ENCODE assay signal across 13 cellular contexts in the genomic region with DNA sequence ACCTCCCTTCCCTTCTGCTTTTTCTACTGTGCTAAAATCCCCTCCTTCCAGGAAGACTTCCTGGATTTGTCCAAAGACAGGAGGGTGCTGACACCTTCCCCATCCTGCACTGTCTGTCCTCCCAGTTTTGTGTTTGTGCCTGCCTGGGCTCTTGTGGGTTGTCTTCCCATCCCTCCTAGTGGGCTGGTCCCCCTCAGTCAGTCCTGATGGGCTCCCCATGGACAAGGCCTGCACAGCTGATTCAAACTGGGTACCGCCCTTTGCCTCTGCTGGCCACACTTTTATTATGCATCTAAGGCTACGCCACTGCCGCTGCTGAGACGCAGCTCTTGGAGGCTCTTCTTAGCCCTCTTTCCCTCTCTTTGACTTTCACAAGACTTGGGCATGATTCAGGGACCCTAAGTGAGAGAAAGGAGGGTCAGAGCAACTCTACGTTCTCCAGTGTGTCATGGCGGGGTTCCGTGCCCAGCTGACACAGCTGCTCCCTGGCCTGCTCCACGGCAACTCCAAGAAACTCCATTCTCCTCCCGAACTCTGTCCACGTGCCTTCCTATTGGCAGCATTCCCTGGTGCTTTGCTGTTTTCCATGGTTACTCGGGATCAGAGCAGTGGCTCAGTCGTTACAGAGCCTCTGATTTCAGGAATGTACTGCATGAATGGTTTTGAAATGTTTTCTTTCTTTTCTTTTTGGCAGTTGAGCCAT. TPM values are rescaled to one million over a fixed set of nuclear protein-coding genes. Genes with fewer than 3 reads are reported as not detected.
DNase-seq lines count a peak whose midpoint lies in the region; ATAC-seq and TF ChIP-seq lines count a peak whose summit lies in the region.
"Had no signal": no experiment of that assay in that cellular context is flagged by ENCODE, and none has a peak within 500 bp of the region (broad histone marks: within the 10 kb centered on the region; RNA-seq: fewer than 3 reads in every experiment).

No MANE protein-coding gene starts in this region.

- in situ Hi-C loops in brain microvascular endothelial cell (cut with HindIII; ENCODE audit: low pct_ligation_motif_present, low sequenced_read_pairs), result no loop called here

- intact Hi-C loops in right cardiac atrium (cut with DNase I) (loop anchor here (5.0 to 10.0 kb wide), 3 partner anchors 134 to 606 kb away; no protein-coding TSS in a partner anchor), psoas muscle (cut with DNase I) (loop anchor here (10.0 kb wide), 2 partner anchors 504 to 604 kb away; no protein-coding TSS in a partner anchor)

- 53% methylated on average over 12 of the region's 12 CpGs for WGBS in right cardiac atrium
- WGBS in psoas muscle, 3 donors, result 37 to 53% (median 41%) methylated on average over 12 of the region's 12 CpGs

- H3K27ac ChIP-seq in brain microvascular endothelial cell, result no peak overlapping the region
- no peak overlapping the region for H3K27ac ChIP-seq in right cardiac atrium (ENCODE audit: low read length)
- H3K27ac ChIP-seq in psoas muscle, result peak overlapping the region; percentile 16
- H3K27ac ChIP-seq: SJSA1 had no signal

- H3K36me3 ChIP-seq in brain microvascular endothelial cell (replicated peaks), result no peaks in the 10 kb centered on the region
- H3K36me3 ChIP-seq in psoas muscle (ENCODE audit: insufficient read depth in 1 of 2, low read depth in 1 of 2), result no peaks in the 10 kb centered on the region
- H3K36me3 ChIP-seq: SJSA1 had no signal

- DNase-seq in Ammon's horn (ENCODE audit: low spot score), result peak; percentile 81
- peak; percentile 30 for DNase-seq in brain microvascular endothelial cell
- peak; percentile 75 to 85 (median 82) for DNase-seq in right cardiac atrium
- peak; percentile 62 to 82 for DNase-seq in psoas muscle
- DNase-seq in NCI-H82 (lab: John Stamatoyannopoulos, UW), result no peak
- no peak for DNase-seq in iPS-NIHi7 (ENCODE audit: extremely low spot score)
- DNase-seq: activated T-cell treated with anti-CD3 and anti-CD28 coated beads, Interleukin-2, amount 50 U/mL, for 72 hours; COR-L47; NCI-H1436; stimulated activated CD4-positive, alpha-beta T cell treated with anti-CD3 and anti-CD28 coated beads, Interleukin-2, amount 100 ng/mL, for 24 hours had no signal

- H3K4me1 ChIP-seq in right cardiac atrium (ENCODE audit: control insufficient read depth, insufficient read depth, low read length) (no peaks in the 10 kb centered on the region), psoas muscle (no peaks in the 10 kb centered on the region)
- H3K4me1 ChIP-seq: SJSA1 had no signal

- TF ChIP-seq CTCF in brain microvascular endothelial cell (IDR thresholded peaks at IDR 0.05; ENCODE audit: low read depth, low read length, missing control alignments) (no peak), psoas muscle (IDR thresholded peaks at IDR 0.05) (no peak)

- peaks cover 2% of the 10 kb centered on the region for H3K27me3 ChIP-seq in brain microvascular endothelial cell (replicated peaks)
- no peaks in the 10 kb centered on the region for H3K27me3 ChIP-seq in right cardiac atrium (ENCODE audit: control insufficient read depth, insufficient read depth)
- H3K27me3 ChIP-seq in psoas muscle (ENCODE audit: insufficient read depth in 3 of 3, low read length in 2 of 3), result peaks cover 0 to 3% (median 0%) of the 10 kb centered on the region in 3 donors
- H3K27me3 ChIP-seq: SJSA1 had no signal

- ATAC-seq in right cardiac atrium, result peak; percentile 90 to 92
- ATAC-seq in psoas muscle, result peak; percentile 44 to 82 (median 58)
- no peak for ATAC-seq in HG03175 (IDR thresholded peaks at IDR 0.05; ENCODE audit: unreplicated experiment)
- ATAC-seq in GM21390 (IDR thresholded peaks at IDR 0.05; ENCODE audit: unreplicated experiment), result no peak
- ATAC-seq: activated T-cell treated with anti-CD3 and anti-CD28 coated beads, Interleukin-2, amount 50 U/mL, for 72 hours had no signal

- H3K4me3 ChIP-seq in brain microvascular endothelial cell (ENCODE audit: low read depth, low read length) (no peak overlapping the region), right cardiac atrium (ENCODE audit: low read length) (no peak overlapping the region), psoas muscle (no peak overlapping the region)
- H3K4me3 ChIP-seq: SJSA1 had no signal

- H3K9me3 ChIP-seq in right cardiac atrium (ENCODE audit: control insufficient read depth, low read length) (no peaks in the 10 kb centered on the region), psoas muscle (no peaks in the 10 kb centered on the region)
- H3K9me3 ChIP-seq: SJSA1 had no signal

RNA-seq across cellular contexts. Expression of gene KRT85, which starts 3.8 kb away (rescaled TPM):
- not detected for total RNA-seq in right cardiac atrium
- not detected for polyA plus RNA-seq in right cardiac atrium
- not detected for total RNA-seq in psoas muscle
- not detected for polyA plus RNA-seq in psoas muscle
- total RNA-seq: activated T-cell treated with anti-CD3 and anti-CD28 coated beads, Interleukin-2, amount 50 U/mL, for 72 hours; SJSA1 had no signal

RNA-seq across cellular contexts. Expression of gene KRT84, which starts 14.4 kb away (rescaled TPM):
- total RNA-seq in right cardiac atrium (not detected), psoas muscle (not detected)
- polyA plus RNA-seq in right cardiac atrium (not detected), psoas muscle (not detected)
- total RNA-seq: activated T-cell treated with anti-CD3 and anti-CD28 coated beads, Interleukin-2, amount 50 U/mL, for 72 hours; SJSA1 had no signal

RNA-seq across cellular contexts. Expression of gene KRT82, which starts 35.1 kb away (rescaled TPM):
- total RNA-seq in right cardiac atrium (not detected), psoas muscle (not detected)
- polyA plus RNA-seq in right cardiac atrium (not detected), psoas muscle (not detected)
- total RNA-seq: activated T-cell treated with anti-CD3 and anti-CD28 coated beads, Interleukin-2, amount 50 U/mL, for 72 hours; SJSA1 had no signal

RNA-seq across cellular contexts. Expression of gene KRT83, which starts 49.9 kb away (rescaled TPM):
- total RNA-seq in right cardiac atrium (not detected), psoas muscle (not detected)
- polyA plus RNA-seq in right cardiac atrium (not detected), psoas muscle (not detected)
- total RNA-seq: activated T-cell treated with anti-CD3 and anti-CD28 coated beads, Interleukin-2, amount 50 U/mL, for 72 hours; SJSA1 had no signal

Comparison
In these comparisons a context has a peak if more than half of its experiments do, and no peak if none do; other contexts are left out.
1. DNase-seq: peak in Ammon's horn (single experiment), brain microvascular endothelial cell (single experiment), right cardiac atrium (3 of 3) and psoas muscle (2 of 2); none in NCI-H82 (single experiment) and iPS-NIHi7 (single experiment).
2. ATAC-seq: peak in right cardiac atrium (2 of 2) and psoas muscle (4 of 4); none in HG03175 (single experiment) and GM21390 (single experiment).